Comparison of ENCODE assay signal across 9 cellular contexts in the genomic region with DNA sequence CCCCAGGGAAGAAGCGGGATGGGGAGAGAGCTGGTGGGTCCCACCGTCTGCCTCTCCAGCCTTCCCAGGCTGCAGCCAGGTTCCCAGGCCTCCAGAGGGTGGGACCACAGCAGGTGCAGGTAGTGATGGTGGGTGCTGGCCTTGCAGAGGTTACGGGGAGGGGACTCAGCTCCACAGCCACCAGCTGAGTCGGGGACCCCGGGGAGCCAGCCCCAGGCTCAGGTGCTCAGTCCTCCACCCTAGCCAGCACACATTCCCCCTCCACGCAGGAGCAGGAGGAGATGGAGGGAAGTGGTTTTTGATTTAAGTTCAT. TPM values are rescaled to one million over a fixed set of nuclear protein-coding genes. Genes with fewer than 3 reads are reported as not detected.
A peak's percentile ranks its signal among the peaks of the same experiment; 100 is the strongest.
DNase-seq lines count a peak whose midpoint lies in the region; TF ChIP-seq lines count a peak whose summit lies in the region.
"Had no signal": no experiment of that assay in that cellular context is flagged by ENCODE, and none has a peak within 500 bp of the region (broad histone marks: within the 10 kb centered on the region; RNA-seq: fewer than 3 reads in every experiment).

No MANE protein-coding gene starts in this region.

- H3K27ac ChIP-seq in coronary artery (no peak overlapping the region), prostate gland (no peak overlapping the region)
- H3K27ac ChIP-seq: KMS-11 had no signal

- peaks cover 5% of the 10 kb centered on the region; the same call in 1 of the 2 replicates for H3K36me3 Mint-ChIP-seq in HFFc6 (ENCODE audit: low read depth)
- peaks cover 15% of the 10 kb centered on the region for H3K36me3 Mint-ChIP-seq in osteocyte (ENCODE audit: unreplicated experiment)

- H3K4me1 Mint-ChIP-seq in HFFc6 (ENCODE audit: low read depth) = peaks cover 22% of the 10 kb centered on the region
- H3K4me1 Mint-ChIP-seq in osteocyte (ENCODE audit: unreplicated experiment) = peaks cover 17% of the 10 kb centered on the region

- H3K4me3 ChIP-seq in coronary artery = no peak overlapping the region
- no peak overlapping the region for H3K4me3 ChIP-seq in prostate gland

- H3K27me3 ChIP-seq in prostate gland (replicated peaks; ENCODE audit: insufficient read depth) = no peaks in the 10 kb centered on the region
- H3K27me3 ChIP-seq: right atrium auricular region had no signal

- H3K4me1 ChIP-seq in prostate gland (replicated peaks) = peaks cover 4% of the 10 kb centered on the region

- no peak for TF ChIP-seq POLR2A in prostate gland (IDR thresholded peaks at IDR 0.05)

- peaks cover 7 to 23% of the 10 kb centered on the region in 2 donors for H3K36me3 ChIP-seq in prostate gland

- no peaks in the 10 kb centered on the region for H3K27me3 Mint-ChIP-seq in HFFc6 (ENCODE audit: insufficient read depth)
- no peaks in the 10 kb centered on the region for H3K27me3 Mint-ChIP-seq in osteocyte (ENCODE audit: unreplicated experiment)
- H3K27me3 Mint-ChIP-seq: CD4-positive, alpha-beta memory T cell had no signal

- H3K4me3 Mint-ChIP-seq in HFFc6 (no peak overlapping the region), osteocyte (ENCODE audit: unreplicated experiment) (no peak overlapping the region)
- H3K4me3 Mint-ChIP-seq: CD4-positive, alpha-beta memory T cell had no signal

- no peaks in the 10 kb centered on the region for H3K9me3 ChIP-seq in prostate gland
- H3K9me3 ChIP-seq: right atrium auricular region had no signal

- WGBS in prostate gland = 74% methylated on average over 6 of the region's 6 CpGs

- intact Hi-C loops in prostate gland (cut with DNase I) = no loop called here

- 0 out of 2 replicates have a peak overlapping the region, but pooled peaks have one; percentile 11 for H3K27ac Mint-ChIP-seq in HFFc6
- H3K27ac Mint-ChIP-seq in osteocyte (ENCODE audit: unreplicated experiment) = no peak overlapping the region

- DNase-seq in HFFc6 = no peak
- peak; percentile 76 for DNase-seq in coronary artery (ENCODE audit: low spot score)
- peak; percentile 83 for DNase-seq in osteocyte (ENCODE audit: extremely low spot score, unreplicated experiment)
- DNase-seq in prostate gland (ENCODE audit: low spot score) = no peak
- DNase-seq in stimulated activated CD4-positive, alpha-beta T cell treated with anti-CD3 and anti-CD28 coated beads, Interleukin-2, amount 100 ng/mL, for 24 hours = no peak
- DNase-seq: NCI-H1436 treated with DMSO at 0.1 percent for 48 hours had no signal

- no peak for TF ChIP-seq CTCF in HFFc6 (IDR thresholded peaks at IDR 0.05)
- no peak for TF ChIP-seq CTCF in coronary artery (IDR thresholded peaks at IDR 0.05)
- no peak for TF ChIP-seq CTCF in osteocyte (IDR thresholded peaks at IDR 0.05)
- no peak for TF ChIP-seq CTCF in prostate gland (IDR thresholded peaks at IDR 0.05)

- H3K9me3 Mint-ChIP-seq in HFFc6 = no peaks in the 10 kb centered on the region
- H3K9me3 Mint-ChIP-seq in osteocyte (ENCODE audit: unreplicated experiment) = no peaks in the 10 kb centered on the region
- H3K9me3 Mint-ChIP-seq: CD4-positive, alpha-beta memory T cell had no signal

RNA-seq across cellular contexts. Expression of a gene that starts 5.0 kb away (rescaled TPM):
- total RNA-seq in HFFc6 (2021; fragmentation: NEBNext Ultra II Directional; extraction: Animal tissue kit (Norgen Biotek cat#: 25700)) = 10 to 100 TPM; 31.3 to 36.6 (median 35.3) TPM
- total RNA-seq in osteocyte = 42.0 and 43.1 TPM in 2 replicates
- total RNA-seq in prostate gland = 10 to 100 TPM; 52.5 to 82.0 TPM

RNA-seq across cellular contexts. Expression of a gene that starts 6.7 kb away (rescaled TPM):
- 1 to 10 TPM; 6.4 to 9.8 (median 7.0) TPM for total RNA-seq in HFFc6 (2021; fragmentation: NEBNext Ultra II Directional; extraction: Animal tissue kit (Norgen Biotek cat#: 25700))
- total RNA-seq in osteocyte (11.7 and 12.8 TPM in 2 replicates), prostate gland (10 to 100 TPM in 1 of 2 donors, 1 to 10 TPM in 1; 9.1 to 14.8 TPM)

RNA-seq across cellular contexts. Expression of a gene that starts 15.9 kb away (rescaled TPM):
- total RNA-seq in HFFc6 (2021; fragmentation: NEBNext Ultra II Directional; extraction: Animal tissue kit (Norgen Biotek cat#: 25700)) = 10 to 100 TPM; 24.1 to 29.7 (median 28.7) TPM
- total RNA-seq in osteocyte (48.2 and 50.7 TPM in 2 replicates), prostate gland (10 to 100 TPM; 29.1 to 86.9 TPM)

RNA-seq across cellular contexts. Expression of a gene that starts 19.4 kb away (rescaled TPM):
- total RNA-seq in HFFc6 (2021; fragmentation: NEBNext Ultra II Directional; extraction: Animal tissue kit (Norgen Biotek cat#: 25700)) = 1 to 10 TPM; 1.9 to 4.3 (median 3.0) TPM
- total RNA-seq in osteocyte = 33.1 and 36.1 TPM in 2 replicates
- 10 to 100 TPM in 1 of 2 donors, 1 to 10 TPM in 1; 2.7 to 30.0 TPM for total RNA-seq in prostate gland

RNA-seq across cellular contexts. Expression of a gene that starts 49.2 kb away (rescaled TPM):
- total RNA-seq in HFFc6 (2021; fragmentation: NEBNext Ultra II Directional; extraction: Animal tissue kit (Norgen Biotek cat#: 25700)) = 1 to 10 TPM; 4.6 to 6.1 (median 5.4) TPM
- total RNA-seq in osteocyte (4.8 and 7.1 TPM in 2 replicates), prostate gland (10 to 100 TPM; 23.4 to 33.5 TPM)

Comparison
In these comparisons a context has a peak if more than half of its experiments do, and no peak if none do; other contexts are left out.
1. DNase-seq: peak in coronary artery (single experiment) and osteocyte (single experiment); none in HFFc6 (single experiment), prostate gland (single experiment) and stimulated activated CD4-positive, alpha-beta T cell treated with anti-CD3 and anti-CD28 coated beads, Interleukin-2, amount 100 ng/mL, for 24 hours (0 of 2).